ENCODE assay signal across 1 cellular context in the genomic region with DNA sequence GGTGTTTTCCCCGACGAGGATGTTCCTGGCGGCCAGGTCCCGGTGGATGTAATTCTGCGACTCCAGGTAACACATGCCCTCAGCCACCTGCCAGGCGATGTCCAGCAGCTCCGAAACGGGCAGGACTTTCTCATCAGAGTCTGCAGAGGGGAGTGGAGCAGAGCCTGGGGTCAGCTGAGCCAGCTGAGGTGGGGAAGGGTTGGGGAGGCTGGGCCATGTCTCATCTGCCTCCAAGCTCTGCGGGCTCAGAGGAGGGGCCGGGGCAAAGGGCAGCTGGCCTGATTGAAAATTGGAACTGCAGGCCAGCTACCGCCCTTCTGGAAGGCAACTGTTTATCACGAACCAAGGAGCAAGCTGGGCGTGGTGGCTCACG.
TF ChIP-seq lines count a peak whose summit lies in the region.

No MANE protein-coding gene starts in this region.

TF ChIP-seq in K562, 482 proteins besides CTCF, POLR2A, EP300 and RAD21:
- TF ChIP-seq KDM1A (IDR thresholded peaks at IDR 0.05) (peak; percentile 26 to 49; a peak in 2 of 4 replicates), CBFA2T2 (conservative IDR thresholded peaks at IDR 0.05) (0 out of 2 replicates have a peak, but pooled peaks have one; percentile 6), MTA3 (IDR thresholded peaks at IDR 0.05; ENCODE audit: borderline replicate concordance) (no peak), RBM39 (optimal IDR thresholded peaks at IDR 0.05; ENCODE audit: low read depth, low read length) (no peak), TBP (optimal IDR thresholded peaks at IDR 0.05; ENCODE audit: low read depth, low read length) (peak; percentile 46), PCBP2 (IDR thresholded peaks at IDR 0.05; ENCODE audit: low read depth, low read length, poor library complexity, severe bottlenecking) (no peak), FUS (optimal IDR thresholded peaks at IDR 0.05; ENCODE audit: low read depth, low read length) (no peak)
- TF ChIP-seq, protein P1, sequence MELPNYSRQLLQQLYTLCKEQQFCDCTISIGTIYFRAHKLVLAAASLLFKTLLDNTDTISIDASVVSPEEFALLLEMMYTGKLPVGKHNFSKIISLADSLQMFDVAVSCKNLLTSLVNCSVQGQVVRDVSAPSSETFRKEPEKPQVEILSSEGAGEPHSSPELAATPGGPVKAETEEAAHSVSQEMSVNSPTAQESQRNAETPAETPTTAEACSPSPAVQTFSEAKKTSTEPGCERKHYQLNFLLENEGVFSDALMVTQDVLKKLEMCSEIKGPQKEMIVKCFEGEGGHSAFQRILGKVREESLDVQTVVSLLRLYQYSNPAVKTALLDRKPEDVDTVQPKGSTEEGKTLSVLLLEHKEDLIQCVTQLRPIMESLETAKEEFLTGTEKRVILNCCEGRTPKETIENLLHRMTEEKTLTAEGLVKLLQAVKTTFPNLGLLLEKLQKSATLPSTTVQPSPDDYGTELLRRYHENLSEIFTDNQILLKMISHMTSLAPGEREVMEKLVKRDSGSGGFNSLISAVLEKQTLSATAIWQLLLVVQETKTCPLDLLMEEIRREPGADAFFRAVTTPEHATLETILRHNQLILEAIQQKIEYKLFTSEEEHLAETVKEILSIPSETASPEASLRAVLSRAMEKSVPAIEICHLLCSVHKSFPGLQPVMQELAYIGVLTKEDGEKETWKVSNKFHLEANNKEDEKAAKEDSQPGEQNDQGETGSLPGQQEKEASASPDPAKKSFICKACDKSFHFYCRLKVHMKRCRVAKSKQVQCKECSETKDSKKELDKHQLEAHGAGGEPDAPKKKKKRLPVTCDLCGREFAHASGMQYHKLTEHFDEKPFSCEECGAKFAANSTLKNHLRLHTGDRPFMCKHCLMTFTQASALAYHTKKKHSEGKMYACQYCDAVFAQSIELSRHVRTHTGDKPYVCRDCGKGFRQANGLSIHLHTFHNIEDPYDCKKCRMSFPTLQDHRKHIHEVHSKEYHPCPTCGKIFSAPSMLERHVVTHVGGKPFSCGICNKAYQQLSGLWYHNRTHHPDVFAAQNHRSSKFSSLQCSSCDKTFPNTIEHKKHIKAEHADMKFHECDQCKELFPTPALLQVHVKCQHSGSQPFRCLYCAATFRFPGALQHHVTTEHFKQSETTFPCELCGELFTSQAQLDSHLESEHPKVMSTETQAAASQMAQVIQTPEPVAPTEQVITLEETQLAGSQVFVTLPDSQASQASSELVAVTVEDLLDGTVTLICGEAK (IDR thresholded peaks at IDR 0.05), result no peak
- TF ChIP-seq, protein P1 (CRISPR knock-in tag; IDR thresholded peaks at IDR 0.05), result no peak
